Comparison of ENCODE assay signal across 25 cellular contexts in genomic region chr9:34580358-34580757, GRCh38. TPM values are rescaled to one million over a fixed set of nuclear protein-coding genes. Genes with fewer than 3 reads are reported as not detected.
DNase-seq lines count a peak whose midpoint lies in the region; ATAC-seq and TF ChIP-seq lines count a peak whose summit lies in the region.
"Had no signal": no experiment of that assay in that cellular context is flagged by ENCODE, and none has a peak within 500 bp of the region (broad histone marks: within the 10 kb centered on the region; RNA-seq: fewer than 3 reads in every experiment).

No MANE protein-coding gene starts in this region.

- no peak for TF ChIP-seq CTCF in MCF 10A (IDR thresholded peaks at IDR 0.05; ENCODE audit: unreplicated experiment)

- ATAC-seq in esophagus mucosa = no peak
- ATAC-seq: naive thymus-derived CD4-positive, alpha-beta T cell; stimulated activated memory B cell treated with anti-CD40 and anti-IgM and Interleukin-4, amounts not matched to agents 10 μg/mL and 1 μg/mL and 100 μg/mL, for 72 hours had no signal

- CTCF ChIA-PET in MCF 10A (lab: Yijun Ruan, JAX) = interaction anchor here (0.6 to 5.0 kb wide), 6 partner anchors 8 to 177 kb away, joined by 3 to 35 read pairs (median 4); no protein-coding TSS in a partner anchor

- DNase-seq in COLO668 (lab: John Stamatoyannopoulos, UW; ENCODE audit: unreplicated experiment) (peak; percentile 7), astrocyte of the hippocampus (ENCODE audit: low read depth, low spot score) (peak; percentile 37), medulla oblongata (ENCODE audit: extremely low spot score) (peak; percentile 54), MCF 10A (ENCODE audit: unreplicated experiment) (no peak), immature natural killer cell (no peak)
- DNase-seq: activated CD4-positive, alpha-beta memory T cell treated with anti-CD3 and anti-CD28 coated beads, Interleukin-2, amount 10 ng/mL, durations not matched to agents 7 days and 5 days; activated CD4-positive, CD25-positive, alpha-beta regulatory T cell; activated T-cell treated with anti-CD3 and anti-CD28 coated beads for 4 hours; adrenal gland; foreskin melanocyte; Karpas-422; naive thymus-derived CD4-positive, alpha-beta T cell; NCI-H1048; NCI-H2081; stimulated activated CD4-positive, alpha-beta T cell treated with anti-CD3 and anti-CD28 coated beads, Interleukin-1b, Interleukin-23, amount 100 ng/mL, for 48 hours; T-helper 9 cell had no signal

- BruUV-seq in MCF 10A (replicated peaks; lab: Mats Ljungman, UMichigan) = no TSS peak

- H3K4me1 Mint-ChIP-seq in MCF 10A (ENCODE audit: insufficient read depth, unreplicated experiment) = no peaks in the 10 kb centered on the region
- H3K4me1 Mint-ChIP-seq in immature natural killer cell = peaks cover 0 to 5% of the 10 kb centered on the region in 2 donors

- no peaks in the 10 kb centered on the region for H3K9me3 Mint-ChIP-seq in MCF 10A (ENCODE audit: unreplicated experiment)
- peaks cover 0 to 2% (median 0%) of the 10 kb centered on the region in 6 donors for H3K9me3 Mint-ChIP-seq in immature natural killer cell
- H3K9me3 Mint-ChIP-seq: activated CD4-positive, alpha-beta memory T cell treated with anti-CD3 and anti-CD28 coated beads, Interleukin-2, amount 10 ng/mL, durations not matched to agents 7 days and 5 days; dendritic cell treated with granulocyte-macrophage colony-stimulating factor and Interleukin-4, amounts not matched to agents 40 ng/mL and 50 ng/mL, for 4 days; memory B cell; stimulated activated memory B cell treated with anti-CD40 and anti-IgM and Interleukin-4, amounts not matched to agents 10 μg/mL and 1 μg/mL and 100 μg/mL, for 72 hours had no signal

- H3K27me3 Mint-ChIP-seq in MCF 10A (ENCODE audit: insufficient read depth, unreplicated experiment) (peaks cover 60% of the 10 kb centered on the region), immature natural killer cell (ENCODE audit: low read depth in 3 of 3) (peaks cover 15 to 27% (median 23%) of the 10 kb centered on the region in 3 donors)

- H3K27ac Mint-ChIP-seq in MCF 10A (ENCODE audit: low read depth, unreplicated experiment) = no peak overlapping the region
- no peak overlapping the region for H3K27ac Mint-ChIP-seq in immature natural killer cell
- H3K27ac Mint-ChIP-seq: activated CD4-positive, alpha-beta memory T cell treated with anti-CD3 and anti-CD28 coated beads, Interleukin-2, amount 10 ng/mL, durations not matched to agents 7 days and 5 days; dendritic cell treated with granulocyte-macrophage colony-stimulating factor and Interleukin-4, amounts not matched to agents 40 ng/mL and 50 ng/mL, for 4 days; memory B cell; naive thymus-derived CD4-positive, alpha-beta T cell; stimulated activated memory B cell treated with anti-CD40 and anti-IgM and Interleukin-4, amounts not matched to agents 10 μg/mL and 1 μg/mL and 100 μg/mL, for 72 hours had no signal

- H3K4me3 Mint-ChIP-seq in MCF 10A (ENCODE audit: unreplicated experiment) = no peak overlapping the region
- H3K4me3 Mint-ChIP-seq in immature natural killer cell = no peak overlapping the region
- H3K4me3 Mint-ChIP-seq: activated CD4-positive, alpha-beta memory T cell treated with anti-CD3 and anti-CD28 coated beads, Interleukin-2, amount 10 ng/mL, durations not matched to agents 7 days and 5 days; dendritic cell treated with granulocyte-macrophage colony-stimulating factor and Interleukin-4, amounts not matched to agents 40 ng/mL and 50 ng/mL, for 4 days; memory B cell; stimulated activated memory B cell treated with anti-CD40 and anti-IgM and Interleukin-4, amounts not matched to agents 10 μg/mL and 1 μg/mL and 100 μg/mL, for 72 hours had no signal

- H3K36me3 Mint-ChIP-seq in MCF 10A (ENCODE audit: insufficient read depth, unreplicated experiment) (no peaks in the 10 kb centered on the region), immature natural killer cell (no peaks in the 10 kb centered on the region)
- H3K36me3 Mint-ChIP-seq: memory B cell; naive thymus-derived CD4-positive, alpha-beta T cell; stimulated activated memory B cell treated with anti-CD40 and anti-IgM and Interleukin-4, amounts not matched to agents 10 μg/mL and 1 μg/mL and 100 μg/mL, for 72 hours had no signal

- intact Hi-C loops in MCF 10A (cut with micrococcal nuclease) = no loop called here

- POLR2A ChIA-PET in MCF 10A (lab: Yijun Ruan, JAX) = no interaction called here

RNA-seq across cellular contexts. Expression of gene CNTFR, which starts 9.2 kb away (rescaled TPM):
- total RNA-seq in esophagus mucosa (not detected), MCF 10A (2022) (not detected in 2 replicates)
- polyA plus RNA-seq in immature natural killer cell = not detected
- total RNA-seq: activated CD4-positive, alpha-beta memory T cell treated with anti-CD3 and anti-CD28 coated beads, Interleukin-2, amount 10 ng/mL, durations not matched to agents 7 days and 5 days; HT-29; naive thymus-derived CD4-positive, alpha-beta T cell; NCI-H460 had no signal
- polyA plus RNA-seq: naive thymus-derived CD4-positive, alpha-beta T cell had no signal

RNA-seq across cellular contexts. Expression of gene RPP25L, which starts 31.5 kb away (rescaled TPM):
- total RNA-seq in esophagus mucosa = 26.3 TPM
- total RNA-seq in MCF 10A (2022) = 41.6 and 42.8 TPM in 2 replicates
- 10 to 100 TPM; 42.3 to 52.0 (median 43.4) TPM for polyA plus RNA-seq in immature natural killer cell

RNA-seq across cellular contexts. Expression of gene DCTN3, which starts 39.9 kb away (rescaled TPM):
- 120 TPM for total RNA-seq in esophagus mucosa
- total RNA-seq in MCF 10A (2022) = 88.5 and 92.4 TPM in 2 replicates
- 100 to 1,000 TPM; 201 to 315 (median 268) TPM for polyA plus RNA-seq in immature natural killer cell

RNA-seq across cellular contexts. Expression of gene ARID3C, which starts 48.5 kb away (rescaled TPM):
- total RNA-seq in esophagus mucosa = not detected
- not detected in 2 replicates for total RNA-seq in MCF 10A (2022)
- polyA plus RNA-seq in immature natural killer cell = not detected
- total RNA-seq: adrenal gland, HT-29, NCI-H460, temporal lobe, vagina had no signal
- polyA plus RNA-seq: adrenal gland; keratinocyte; naive thymus-derived CD4-positive, alpha-beta T cell had no signal

RNA-seq across cellular contexts. Expression of gene SIGMAR1, which starts 57.2 kb away (rescaled TPM):
- total RNA-seq in esophagus mucosa (56.3 TPM), MCF 10A (2022) (82.1 and 99.8 TPM in 2 replicates)
- 100 to 1,000 TPM in 1 of 3 donors, 10 to 100 TPM in 2; 75.8 to 135 (median 85.2) TPM for polyA plus RNA-seq in immature natural killer cell

Comparison
In these comparisons a context has a peak if more than half of its experiments do, and no peak if none do; other contexts are left out.
1. DNase-seq: peak in COLO668 (single experiment), astrocyte of the hippocampus (single experiment) and medulla oblongata (single experiment); none in MCF 10A (single experiment) and immature natural killer cell (0 of 3).